In genomic region chr5:138725153-138725884, GRCh38 we compare ENCODE assay signal across 1 cellular context.
A peak's percentile ranks its signal among the peaks of the same experiment; 100 is the strongest.
TF ChIP-seq lines count a peak whose summit lies in the region.

No MANE protein-coding gene starts in this region.

TF ChIP-seq in HepG2, 621 proteins besides CTCF, POLR2A, EP300 and RAD21 (continued from another document):
- TF ChIP-seq ZBTB4 (CRISPR knock-in tag; IDR thresholded peaks at IDR 0.05; ENCODE audit: borderline replicate concordance) = no peak
- 0 out of 2 replicates have a peak, but pooled peaks have one; percentile 21 for TF ChIP-seq NFKB2 (CRISPR knock-in tag; IDR thresholded peaks at IDR 0.05; ENCODE audit: borderline replicate concordance)
- no peak for TF ChIP-seq HMGA1 (CRISPR knock-in tag; conservative IDR thresholded peaks at IDR 0.05)
- TF ChIP-seq SMYD3 (CRISPR knock-in tag; IDR thresholded peaks at IDR 0.05) = no peak
- TF ChIP-seq TBP (CRISPR knock-in tag; IDR thresholded peaks at IDR 0.05) = no peak
- peak; percentile 91 for TF ChIP-seq ZNF263 (CRISPR knock-in tag; IDR thresholded peaks at IDR 0.05)
- TF ChIP-seq AFF4 (CRISPR knock-in tag; IDR thresholded peaks at IDR 0.05) = no peak
- TF ChIP-seq ZNF687 (CRISPR knock-in tag; IDR thresholded peaks at IDR 0.05) = peak; percentile 26; the same call in 1 of the 2 replicates
- no peak for TF ChIP-seq GLI4 (CRISPR knock-in tag; IDR thresholded peaks at IDR 0.05; ENCODE audit: borderline replicate concordance)
- TF ChIP-seq XRCC5 (optimal IDR thresholded peaks at IDR 0.05; ENCODE audit: low read length) = peak; percentile 25
- TF ChIP-seq TFDP1 (CRISPR knock-in tag; IDR thresholded peaks at IDR 0.05; ENCODE audit: borderline replicate concordance) = no peak
- no peak for TF ChIP-seq ZFP62 (CRISPR knock-in tag; IDR thresholded peaks at IDR 0.05)
- no peak for TF ChIP-seq TCF7L2 (IDR thresholded peaks at IDR 0.05; ENCODE audit: low read depth, low read length)
- TF ChIP-seq FOXP4 (CRISPR knock-in tag; IDR thresholded peaks at IDR 0.05) = 0 out of 2 replicates have a peak, but pooled peaks have one; percentile 21
- 0 out of 2 replicates have a peak, but pooled peaks have one; percentile 27 for TF ChIP-seq ZNF543 (CRISPR knock-in tag; IDR thresholded peaks at IDR 0.05)
- no peak; the same call in none of the 2 replicates for TF ChIP-seq PHF8 (CRISPR knock-in tag; IDR thresholded peaks at IDR 0.05)
- TF ChIP-seq ZNF781 (CRISPR knock-in tag; IDR thresholded peaks at IDR 0.05; ENCODE audit: borderline replicate concordance, not compliant biosample characterization) = no peak
- TF ChIP-seq ZNF574 (CRISPR knock-in tag; IDR thresholded peaks at IDR 0.05) = no peak
- no peak; the same call in 1 of the 2 replicates for TF ChIP-seq MAX (IDR thresholded peaks at IDR 0.05)
- 0 out of 2 replicates have a peak, but pooled peaks have one; percentile 1 for TF ChIP-seq ZBTB7B (CRISPR knock-in tag; IDR thresholded peaks at IDR 0.05)
- 0 out of 2 replicates have a peak, but pooled peaks have one; percentile 5 for TF ChIP-seq ZNF501 (CRISPR knock-in tag; IDR thresholded peaks at IDR 0.05)
- 0 out of 2 replicates have a peak, but pooled peaks have one; percentile 30 for TF ChIP-seq ZSCAN21 (CRISPR knock-in tag; IDR thresholded peaks at IDR 0.05; ENCODE audit: borderline replicate concordance)
- 0 out of 2 replicates have a peak, but pooled peaks have one; percentile 18 for TF ChIP-seq ATF7-NPFF (CRISPR knock-in tag; IDR thresholded peaks at IDR 0.05; ENCODE audit: low read depth)
- peak in 1 of 2 experiments; percentile 35; a peak in 1 of 4 replicates for TF ChIP-seq HMGXB4 (CRISPR knock-in tag; IDR thresholded peaks at IDR 0.05; ENCODE audit: borderline replicate concordance in 1 of 2, low read depth in 1 of 2)
- TF ChIP-seq FLYWCH1 (CRISPR knock-in tag; IDR thresholded peaks at IDR 0.05) = no peak
- no peak for TF ChIP-seq ADNP (CRISPR knock-in tag; IDR thresholded peaks at IDR 0.05)
- TF ChIP-seq KDM5B (CRISPR knock-in tag; IDR thresholded peaks at IDR 0.05; ENCODE audit: borderline replicate concordance) = 0 out of 2 replicates have a peak, but pooled peaks have one; percentile 22
- TF ChIP-seq ATAD3A (CRISPR knock-in tag; IDR thresholded peaks at IDR 0.05) = no peak
- no peak for TF ChIP-seq ZNF101 (CRISPR knock-in tag; IDR thresholded peaks at IDR 0.05; ENCODE audit: borderline replicate concordance, low read depth)
- TF ChIP-seq SYNCRIP (IDR thresholded peaks at IDR 0.05; ENCODE audit: insufficient read depth, low read depth, low read length) = no peak
- TF ChIP-seq HDAC2 (CRISPR knock-in tag; IDR thresholded peaks at IDR 0.05) = no peak
- TF ChIP-seq ZNF782 (CRISPR knock-in tag; IDR thresholded peaks at IDR 0.05; ENCODE audit: borderline replicate concordance) = 0 out of 2 replicates have a peak, but pooled peaks have one; percentile 24
- TF ChIP-seq DBP (CRISPR knock-in tag; IDR thresholded peaks at IDR 0.05; ENCODE audit: not compliant biosample characterization) = peak; percentile 35
- no peak for TF ChIP-seq ZGPAT (CRISPR knock-in tag; IDR thresholded peaks at IDR 0.05)
